8 cellular contexts compared by ENCODE assay signal in genomic region chr1:160260436-160261382, GRCh38. TPM values are rescaled to one million over a fixed set of nuclear protein-coding genes. Genes with fewer than 3 reads are reported as not detected.
DNase-seq lines count a peak whose midpoint lies in the region; ATAC-seq and TF ChIP-seq lines count a peak whose summit lies in the region.

No MANE protein-coding gene starts in this region.

- peak overlapping the region; percentile 98 to 99 for H3K4me3 ChIP-seq in cardiac fibroblast (replicated peaks in 1 of 2; ENCODE audit: low read depth in 2 of 2, low read length in 2 of 2)

- H3K4me1 Mint-ChIP-seq in T-helper 1 cell treated with Interleukin-12 subunit alpha and Interleukin-12 subunit beta and Interleukin-4 antibody, amounts not matched to agents 30 μg/mL and 1 μg/mL, for 36 hours (ENCODE audit: low read depth) = peaks cover 31% of the 10 kb centered on the region
- peaks cover 58% of the 10 kb centered on the region for H3K4me1 Mint-ChIP-seq in mesothelial cell of epicardium

- H3K36me3 Mint-ChIP-seq in T-helper 1 cell treated with Interleukin-12 subunit alpha and Interleukin-12 subunit beta and Interleukin-4 antibody, amounts not matched to agents 30 μg/mL and 1 μg/mL, for 36 hours (ENCODE audit: low read depth) = peaks cover 16% of the 10 kb centered on the region
- H3K36me3 Mint-ChIP-seq in mesothelial cell of epicardium = peaks cover 5% of the 10 kb centered on the region

- no peaks in the 10 kb centered on the region for H3K27me3 Mint-ChIP-seq in T-helper 1 cell treated with Interleukin-12 subunit alpha and Interleukin-12 subunit beta and Interleukin-4 antibody, amounts not matched to agents 30 μg/mL and 1 μg/mL, for 36 hours (ENCODE audit: low read depth)
- peaks cover 8% of the 10 kb centered on the region for H3K27me3 Mint-ChIP-seq in mesothelial cell of epicardium (ENCODE audit: low read depth)

- no peak for ATAC-seq in HG02759 (IDR thresholded peaks at IDR 0.05; ENCODE audit: unreplicated experiment)

- peak overlapping the region; percentile 98 for H3K4me3 Mint-ChIP-seq in T-helper 1 cell treated with Interleukin-12 subunit alpha and Interleukin-12 subunit beta and Interleukin-4 antibody, amounts not matched to agents 30 μg/mL and 1 μg/mL, for 36 hours
- H3K4me3 Mint-ChIP-seq in mesothelial cell of epicardium = peak overlapping the region; percentile 99

- TF ChIP-seq CTCF in cardiac fibroblast (IDR thresholded peaks at IDR 0.05; ENCODE audit: low read depth, low read length) = no peak
- TF ChIP-seq CTCF in mesothelial cell of epicardium (IDR thresholded peaks at IDR 0.05; ENCODE audit: unreplicated experiment) = no peak

- DNase-seq in T-helper 1 cell = no peak
- peak; percentile 1 for DNase-seq in NCI-H2171 (lab: John Stamatoyannopoulos, UW)
- DNase-seq in cardiac fibroblast (ENCODE audit: low read depth in 2 of 2) = peak; percentile 87 to 92
- DNase-seq in mesothelial cell of epicardium (ENCODE audit: low spot score in 2 of 2, unreplicated experiment in 2 of 2) = no peak
- DNase-seq in NCI-H524 treated with DMSO at 0.1 percent for 48 hours (lab: John Stamatoyannopoulos, UW) = no peak
- no peak for DNase-seq in NCI-H2081 treated with DMSO at 0.1 percent for 48 hours (lab: John Stamatoyannopoulos, UW)

- H3K9me3 Mint-ChIP-seq in T-helper 1 cell treated with Interleukin-12 subunit alpha and Interleukin-12 subunit beta and Interleukin-4 antibody, amounts not matched to agents 30 μg/mL and 1 μg/mL, for 36 hours = no peaks in the 10 kb centered on the region
- H3K9me3 Mint-ChIP-seq in mesothelial cell of epicardium = no peaks in the 10 kb centered on the region

- H3K27ac Mint-ChIP-seq in T-helper 1 cell treated with Interleukin-12 subunit alpha and Interleukin-12 subunit beta and Interleukin-4 antibody, amounts not matched to agents 30 μg/mL and 1 μg/mL, for 36 hours = peak overlapping the region; percentile 100
- H3K27ac Mint-ChIP-seq in mesothelial cell of epicardium = peak overlapping the region; percentile 100

RNA-seq across cellular contexts. Expression of gene DCAF8, which starts 1.6 kb away (rescaled TPM):
- 276 to 299 TPM (median 287 TPM) in 3 replicates for total RNA-seq in mesothelial cell of epicardium

RNA-seq across cellular contexts. Expression of gene PEX19, which starts 24.2 kb away (rescaled TPM):
- 50.9 to 53.0 TPM (median 52.8 TPM) in 3 replicates for total RNA-seq in mesothelial cell of epicardium

RNA-seq across cellular contexts. Expression of gene PEA15, which starts 55.5 kb away (rescaled TPM):
- 37.4 to 42.1 TPM (median 41.2 TPM) in 3 replicates for total RNA-seq in mesothelial cell of epicardium

Comparison
In these comparisons a context has a peak if more than half of its experiments do, and no peak if none do; other contexts are left out.
1. DNase-seq: peak in NCI-H2171 (single experiment) and cardiac fibroblast (2 of 2); none in T-helper 1 cell (0 of 5), mesothelial cell of epicardium (0 of 2), NCI-H524 treated with DMSO at 0.1 percent for 48 hours (single experiment) and NCI-H2081 treated with DMSO at 0.1 percent for 48 hours (single experiment).